Comparison of ENCODE assay signal across 13 cellular contexts in genomic region chr16:30656388-30656787, GRCh38. TPM values are rescaled to one million over a fixed set of nuclear protein-coding genes. Genes with fewer than 3 reads are reported as not detected.
DNase-seq lines count a peak whose midpoint lies in the region; ATAC-seq and TF ChIP-seq lines count a peak whose summit lies in the region.
"Had no signal": no experiment of that assay in that cellular context is flagged by ENCODE, and none has a peak within 500 bp of the region (broad histone marks: within the 10 kb centered on the region; RNA-seq: fewer than 3 reads in every experiment).

No MANE protein-coding gene starts in this region.

- peaks cover 16 to 43% (median 39%) of the 10 kb centered on the region in 5 donors for H3K4me1 ChIP-seq in subcutaneous abdominal adipose tissue (ENCODE audit: control insufficient read depth in 5 of 5, insufficient read depth in 5 of 5, low read length in 5 of 5)

- H3K9ac ChIP-seq in subcutaneous abdominal adipose tissue (ENCODE audit: low read length in 5 of 5): no peak overlapping the region

- peaks cover 37% of the 10 kb centered on the region for H3K4me1 Mint-ChIP-seq in activated T-cell treated with anti-CD3 and anti-CD28 coated beads, Interleukin-2, amount 50 U/mL, for 4 hours (ENCODE audit: low read depth)
- H3K4me1 Mint-ChIP-seq in activated T-helper 17 cell treated with anti-CD3 and anti-CD28 coated beads, Interleukin-2, amount 50 U/mL, for 72 hours: peaks cover 16% of the 10 kb centered on the region
- H3K4me1 Mint-ChIP-seq in mesothelial cell of epicardium: peaks cover 35% of the 10 kb centered on the region

- peak overlapping the region; percentile 83 for H3K27ac ChIP-seq in subcutaneous abdominal adipose tissue (ENCODE audit: low read depth, low read length)

- peaks cover 27% of the 10 kb centered on the region for H3K36me3 Mint-ChIP-seq in activated T-cell treated with anti-CD3 and anti-CD28 coated beads, Interleukin-2, amount 50 U/mL, for 4 hours (ENCODE audit: insufficient read depth)
- H3K36me3 Mint-ChIP-seq in activated T-helper 17 cell treated with anti-CD3 and anti-CD28 coated beads, Interleukin-2, amount 50 U/mL, for 72 hours (ENCODE audit: low read depth): peaks cover 84% of the 10 kb centered on the region
- H3K36me3 Mint-ChIP-seq in mesothelial cell of epicardium: peaks cover 12% of the 10 kb centered on the region

- peaks cover 0 to 3% (median 0%) of the 10 kb centered on the region in 5 donors for H3K27me3 ChIP-seq in subcutaneous abdominal adipose tissue (ENCODE audit: control insufficient read depth in 5 of 5, insufficient read depth in 4 of 5, low read length in 5 of 5)

- DNase-seq in activated T-cell treated with anti-CD3 and anti-CD28 coated beads, Interleukin-2, amount 50 U/mL, for 4 hours: no peak
- no peak for DNase-seq in activated T-cell treated with anti-CD3 and anti-CD28 coated beads, Interleukin-2, amount 50 U/mL, for 1 hour
- DNase-seq in mesothelial cell of epicardium (ENCODE audit: low spot score in 2 of 2, unreplicated experiment in 2 of 2) (no peak), A172 (ENCODE audit: low spot score) (no peak)
- no peak for DNase-seq in stimulated activated CD4-positive, alpha-beta T cell treated with anti-CD3 and anti-CD28 coated beads, Interleukin-15, amount 100 ng/mL, for 24 hours
- DNase-seq: H9, NCI-H1105 treated with DMSO at 0.1 percent for 48 hours, NCI-H748 treated with DMSO at 0.1 percent for 48 hours, SHP77, trophoblast cell had no signal

- TF ChIP-seq CTCF in mesothelial cell of epicardium (IDR thresholded peaks at IDR 0.05; ENCODE audit: unreplicated experiment): no peak

- no peaks in the 10 kb centered on the region for H3K9me3 ChIP-seq in subcutaneous abdominal adipose tissue (ENCODE audit: control insufficient read depth in 5 of 5, low read length in 5 of 5)

- H3K4me3 ChIP-seq in subcutaneous abdominal adipose tissue (ENCODE audit: low read depth in 1 of 5, low read length in 5 of 5): no peak overlapping the region

- H3K9me3 Mint-ChIP-seq in activated T-cell treated with anti-CD3 and anti-CD28 coated beads, Interleukin-2, amount 50 U/mL, for 4 hours: no peaks in the 10 kb centered on the region
- H3K9me3 Mint-ChIP-seq in activated T-helper 17 cell treated with anti-CD3 and anti-CD28 coated beads, Interleukin-2, amount 50 U/mL, for 72 hours: no peaks in the 10 kb centered on the region
- H3K9me3 Mint-ChIP-seq in mesothelial cell of epicardium: no peaks in the 10 kb centered on the region
- H3K9me3 Mint-ChIP-seq: H9 had no signal

- peaks cover 0 to 51% (median 45%) of the 10 kb centered on the region in 5 donors for H3K36me3 ChIP-seq in subcutaneous abdominal adipose tissue (ENCODE audit: control insufficient read depth in 5 of 5, insufficient read depth in 5 of 5, low read length in 5 of 5)

- ATAC-seq in activated T-cell treated with anti-CD3 and anti-CD28 coated beads, Interleukin-2, amount 50 U/mL, for 4 hours: no peak
- no peak for ATAC-seq in activated T-helper 17 cell treated with anti-CD3 and anti-CD28 coated beads, Interleukin-2, amount 50 U/mL, for 72 hours (replicated peaks)
- no peak for ATAC-seq in GM21717 (IDR thresholded peaks at IDR 0.05; ENCODE audit: unreplicated experiment)

- H3K27me3 Mint-ChIP-seq in activated T-cell treated with anti-CD3 and anti-CD28 coated beads, Interleukin-2, amount 50 U/mL, for 4 hours (ENCODE audit: low read depth): no peaks in the 10 kb centered on the region
- H3K27me3 Mint-ChIP-seq in activated T-helper 17 cell treated with anti-CD3 and anti-CD28 coated beads, Interleukin-2, amount 50 U/mL, for 72 hours: no peaks in the 10 kb centered on the region
- H3K27me3 Mint-ChIP-seq in mesothelial cell of epicardium (ENCODE audit: low read depth): no peaks in the 10 kb centered on the region

- peak overlapping the region; percentile 99 for H3K27ac Mint-ChIP-seq in activated T-helper 17 cell treated with anti-CD3 and anti-CD28 coated beads, Interleukin-2, amount 50 U/mL, for 72 hours
- peak overlapping the region; percentile 71 for H3K27ac Mint-ChIP-seq in mesothelial cell of epicardium
- H3K27ac Mint-ChIP-seq: H9 had no signal

- H3K4me3 Mint-ChIP-seq in activated T-cell treated with anti-CD3 and anti-CD28 coated beads, Interleukin-2, amount 50 U/mL, for 4 hours: peak overlapping the region; percentile 79
- H3K4me3 Mint-ChIP-seq in activated T-helper 17 cell treated with anti-CD3 and anti-CD28 coated beads, Interleukin-2, amount 50 U/mL, for 72 hours: peak overlapping the region; percentile 8
- no peak overlapping the region for H3K4me3 Mint-ChIP-seq in mesothelial cell of epicardium

RNA-seq across cellular contexts. Expression of gene FBRS, which starts 1.8 kb away (rescaled TPM):
- 100 to 1,000 TPM; 132 to 158 (median 137) TPM for total RNA-seq in activated T-cell treated with anti-CD3 and anti-CD28 coated beads, Interleukin-2, amount 50 U/mL, for 4 hours
- 100 to 1,000 TPM in 1 of 2 donors, 10 to 100 TPM in 1; 92.6 to 140 TPM for total RNA-seq in activated T-helper 17 cell treated with anti-CD3 and anti-CD28 coated beads, Interleukin-2, amount 50 U/mL, for 72 hours
- total RNA-seq in mesothelial cell of epicardium: 93.0 to 98.4 TPM (median 97.5 TPM) in 3 replicates
- total RNA-seq in A172 (2014; rRNA removed; shearing (Covaris generic)): 16.0 and 24.9 TPM in 2 replicates

RNA-seq across cellular contexts. Expression of gene PRR14, which starts 5.6 kb away (rescaled TPM):
- total RNA-seq in activated T-cell treated with anti-CD3 and anti-CD28 coated beads, Interleukin-2, amount 50 U/mL, for 4 hours: 10 to 100 TPM; 65.1 to 85.3 (median 71.0) TPM
- 10 to 100 TPM; 76.6 to 97.5 TPM for total RNA-seq in activated T-helper 17 cell treated with anti-CD3 and anti-CD28 coated beads, Interleukin-2, amount 50 U/mL, for 72 hours
- 39.1 to 43.7 TPM (median 43.5 TPM) in 3 replicates for total RNA-seq in mesothelial cell of epicardium
- total RNA-seq in A172 (2014; rRNA removed; shearing (Covaris generic)): 9.1 and 13.7 TPM in 2 replicates

RNA-seq across cellular contexts. Expression of gene SRCAP, which starts 42.6 kb away (rescaled TPM):
- total RNA-seq in activated T-cell treated with anti-CD3 and anti-CD28 coated beads, Interleukin-2, amount 50 U/mL, for 4 hours: 100 to 1,000 TPM in 1 of 3 donors, 10 to 100 TPM in 2; 86.3 to 100 (median 96.5) TPM
- total RNA-seq in activated T-helper 17 cell treated with anti-CD3 and anti-CD28 coated beads, Interleukin-2, amount 50 U/mL, for 72 hours: 10 to 100 TPM; 63.6 to 86.7 TPM
- 74.2 to 79.7 TPM (median 74.8 TPM) in 3 replicates for total RNA-seq in mesothelial cell of epicardium
- total RNA-seq in A172 (2014; rRNA removed; shearing (Covaris generic)): 9.3 and 11.4 TPM in 2 replicates

RNA-seq across cellular contexts. Expression of gene ZNF689, which starts 46.2 kb away (rescaled TPM):
- total RNA-seq in activated T-cell treated with anti-CD3 and anti-CD28 coated beads, Interleukin-2, amount 50 U/mL, for 4 hours: 10 to 100 TPM; 15.4 to 16.9 (median 16.0) TPM
- total RNA-seq in activated T-helper 17 cell treated with anti-CD3 and anti-CD28 coated beads, Interleukin-2, amount 50 U/mL, for 72 hours: 10 to 100 TPM in 1 of 2 donors, 1 to 10 TPM in 1; 5.9 to 12.1 TPM
- total RNA-seq in mesothelial cell of epicardium: 12.1 to 13.7 TPM (median 12.4 TPM) in 3 replicates
- 11.7 and 16.6 TPM in 2 replicates for total RNA-seq in A172 (2014; rRNA removed; shearing (Covaris generic))
